In genomic region chr11:94304559-94304958, GRCh38 we compare ENCODE assay signal across 1 cellular context.
TF ChIP-seq lines count a peak whose summit lies in the region.

Gene IZUMO1R, plus strand, starts transcription at chr11:94304580. Its CDS starts 1,057 bp downstream, at chr11:94305637.

TF ChIP-seq in SK-N-SH, 30 proteins besides CTCF, POLR2A, EP300 and RAD21 (continued from another document):
- no peak for TF ChIP-seq RFX5 (IDR thresholded peaks at IDR 0.05; ENCODE audit: low read length)
